ENCODE assay signal across 1 cellular context in genomic region chr6:42971746-42972327, GRCh38.
TF ChIP-seq lines count a peak whose summit lies in the region.

No MANE protein-coding gene starts in this region.

TF ChIP-seq in H1, 55 proteins besides CTCF, POLR2A, EP300 and RAD21:
- no peak for TF ChIP-seq SIRT6 (IDR thresholded peaks at IDR 0.05; ENCODE audit: low read length)
- no peak for TF ChIP-seq SIN3A (conservative IDR thresholded peaks at IDR 0.05 in 1 of 2, IDR thresholded peaks at IDR 0.05 in 1 of 2; ENCODE audit: low read depth in 1 of 2, low read length in 2 of 2)
- no peak for TF ChIP-seq CBX8 (IDR thresholded peaks at IDR 0.05; ENCODE audit: borderline replicate concordance, low read depth, low read length)
- no peak for TF ChIP-seq SP1 (IDR thresholded peaks at IDR 0.05; ENCODE audit: low read depth, low read length)
- TF ChIP-seq RFX5 (IDR thresholded peaks at IDR 0.05; ENCODE audit: borderline replicate concordance, low read depth, low read length): no peak
